In genomic region chr21:41891132-41891531, GRCh38 we compare ENCODE assay signal across 25 cellular contexts. TPM values are rescaled to one million over a fixed set of nuclear protein-coding genes. Genes with fewer than 3 reads are reported as not detected.
DNase-seq lines count a peak whose midpoint lies in the region; ATAC-seq and TF ChIP-seq lines count a peak whose summit lies in the region.
"Had no signal": no experiment of that assay in that cellular context is flagged by ENCODE, and none has a peak within 500 bp of the region (broad histone marks: within the 10 kb centered on the region; RNA-seq: fewer than 3 reads in every experiment).

No MANE protein-coding gene starts in this region.

- intact Hi-C loops in Calu3 (cut with micrococcal nuclease; ENCODE audit: unreplicated experiment): no loop called here
- intact Hi-C loops in IMR-90 (cut with micrococcal nuclease): no loop called here
- intact Hi-C loops in spleen (cut with DNase I; ENCODE audit: low total_unique reads): no loop called here

- no peak overlapping the region for H3K4me2 ChIP-seq in IMR-90 (ENCODE audit: low read depth, low read length)
- H3K4me2 ChIP-seq: KMS-11 had no signal

- BruUV-seq in Calu3 (replicated peaks; lab: Mats Ljungman, UMichigan) (no TSS peak), IMR-90 (replicated peaks; lab: Mats Ljungman, UMichigan) (no TSS peak)

- H2BK5ac ChIP-seq in IMR-90 (ENCODE audit: low read depth, low read length, poor library complexity, severe bottlenecking): no peak overlapping the region

- peak overlapping the region; percentile 23 for H2AK9ac ChIP-seq in IMR-90 (replicated peaks; ENCODE audit: low read depth, low read length, poor library complexity)

- H3K4ac ChIP-seq in IMR-90 (ENCODE audit: low read depth, low read length): no peak overlapping the region

- H3K9me3 ChIP-seq in IMR-90 (ENCODE audit: control insufficient read depth, insufficient read depth, low read length) (no peaks in the 10 kb centered on the region), spleen (no peaks in the 10 kb centered on the region)
- H3K9me3 ChIP-seq: BLaER1 treated with 17β-estradiol and CSF1 and Interleukin-3, amounts not matched to agents 10 nM and 100 nM; HAP-1; SJSA1 had no signal

- no peak overlapping the region for H4K8ac ChIP-seq in IMR-90 (ENCODE audit: low read depth in 2 of 2, low read length in 2 of 2)

- POLR2A ChIA-PET in IMR-90 (lab: Charles Lee; ENCODE audit: unreplicated experiment): no interaction called here

- TF ChIP-seq RAD21 in IMR-90 (IDR thresholded peaks at IDR 0.05; ENCODE audit: low read length): no peak

- H3K18ac ChIP-seq in IMR-90 (ENCODE audit: low read depth, low read length): no peak overlapping the region

- peak overlapping the region; percentile 11 for H2AFZ ChIP-seq in IMR-90 (replicated peaks; ENCODE audit: low read length, poor library complexity)

- H3K9me3 Mint-ChIP-seq in Calu3 (ENCODE audit: low read depth, unreplicated experiment): no peaks in the 10 kb centered on the region
- H3K9me3 Mint-ChIP-seq: CD4-positive, alpha-beta memory T cell; IgD-negative memory B cell had no signal

- H3K36me3 ChIP-seq in IMR-90 (ENCODE audit: control insufficient read depth, insufficient read depth, low read length) (peaks cover 17% of the 10 kb centered on the region), spleen (peaks cover 0 to 78% (median 5%) of the 10 kb centered on the region in 6 donors)

- no peak overlapping the region for H3K27ac Mint-ChIP-seq in Calu3 (ENCODE audit: unreplicated experiment)
- H3K27ac Mint-ChIP-seq: CD4-positive, alpha-beta memory T cell; IgD-negative memory B cell had no signal

- H4K20me1 ChIP-seq in IMR-90 (ENCODE audit: insufficient read depth, low read length): peaks cover 11% of the 10 kb centered on the region

- no peak overlapping the region for H4K5ac ChIP-seq in IMR-90 (ENCODE audit: low read depth, low read length)

- in situ Hi-C loops in IMR-90 (cut with MboI; ENCODE audit: low sequenced_read_pairs): no loop called here

- peaks cover 4 to 5% of the 10 kb centered on the region in 2 experiments; a peak in 2 of 4 replicates for H3K79me1 ChIP-seq in IMR-90 (ENCODE audit: low read depth in 1 of 2, low read length in 2 of 2)

- no peak overlapping the region for H3K23ac ChIP-seq in IMR-90 (ENCODE audit: low read depth, low read length)

- DNase-seq in Calu3 (peak; percentile 8), IMR-90 (no peak), spleen (peak; percentile 41), ecto neural progenitor cell (ENCODE audit: low spot score) (no peak)
- DNase-seq: CD4-positive, alpha-beta memory T cell; COR-L47; GDM1; GOT3; NCI-H1092 treated with DMSO at 0.1 percent for 48 hours; NCI-H1436; NCI-H187; NCI-H2107; NCI-H524; NCI-H748 treated with DMSO at 0.1 percent for 48 hours; Right ventricle myocardium superior; RPMI8226 had no signal

- H3K4me1 ChIP-seq in IMR-90 (ENCODE audit: control insufficient read depth, insufficient read depth, low read length): peaks cover 10% of the 10 kb centered on the region
- H3K4me1 ChIP-seq in spleen: peaks cover 0 to 20% (median 6%) of the 10 kb centered on the region in 6 donors
- H3K4me1 ChIP-seq: HAP-1 had no signal

- peaks cover 16% of the 10 kb centered on the region for H3K9me1 ChIP-seq in IMR-90 (ENCODE audit: insufficient read depth, low read length)

- H2BK120ac ChIP-seq in IMR-90 (ENCODE audit: low read depth, low read length): no peak overlapping the region

- no peak overlapping the region for H3K4me3 Mint-ChIP-seq in Calu3 (ENCODE audit: low read depth, unreplicated experiment)
- H3K4me3 Mint-ChIP-seq: CD4-positive, alpha-beta memory T cell had no signal

- H2BK15ac ChIP-seq in IMR-90 (ENCODE audit: low read depth, low read length): no peak overlapping the region

- peaks cover 9% of the 10 kb centered on the region for H3K4me1 Mint-ChIP-seq in Calu3 (ENCODE audit: low read depth, unreplicated experiment)

- no peak overlapping the region for H3K27ac ChIP-seq in IMR-90 (ENCODE audit: insufficient read depth, low read length)
- no peak overlapping the region for H3K27ac ChIP-seq in spleen
- H3K27ac ChIP-seq: BLaER1 treated with 17β-estradiol and CSF1 and Interleukin-3, amounts not matched to agents 10 nM and 100 nM; KMS-11; SJSA1 had no signal

- no peaks in the 10 kb centered on the region for H3K27me3 Mint-ChIP-seq in Calu3 (ENCODE audit: unreplicated experiment)
- H3K27me3 Mint-ChIP-seq: CD4-positive, alpha-beta memory T cell; IgD-negative memory B cell had no signal

- no peak overlapping the region for H4K91ac ChIP-seq in IMR-90 (ENCODE audit: insufficient read depth, low read depth, low read length)

- CTCF ChIA-PET in Calu3 (lab: Charles Lee): interaction anchor here (1.3 kb wide), 1 partner anchor 11 kb away, joined by 5 read pairs; no protein-coding TSS in a partner anchor
- CTCF ChIA-PET in IMR-90 (lab: Yijun Ruan, JAX): no interaction called here

- H3K4me3 ChIP-seq in IMR-90 (ENCODE audit: insufficient read depth, low read depth, low read length): no peak overlapping the region
- no peak overlapping the region for H3K4me3 ChIP-seq in spleen
- H3K4me3 ChIP-seq: BLaER1 treated with 17β-estradiol and CSF1 and Interleukin-3, amounts not matched to agents 10 nM and 100 nM; GM12878; HAP-1; SJSA1 had no signal

- H3K56ac ChIP-seq in IMR-90 (ENCODE audit: extremely low read depth, insufficient read depth, low read length): no peak overlapping the region

- no peaks in the 10 kb centered on the region for H3K27me3 ChIP-seq in IMR-90 (ENCODE audit: control insufficient read depth, insufficient read depth, low read length)
- H3K27me3 ChIP-seq in spleen (replicated peaks in 1 of 7): no peaks in the 10 kb centered on the region
- H3K27me3 ChIP-seq: SJSA1 had no signal

- H3K14ac ChIP-seq in IMR-90 (replicated peaks; ENCODE audit: low read depth, low read length): no peak overlapping the region

- H2BK20ac ChIP-seq in IMR-90 (ENCODE audit: low read depth, low read length): no peak overlapping the region

- H3K36me3 Mint-ChIP-seq in Calu3 (ENCODE audit: insufficient read depth, unreplicated experiment): peaks cover 5% of the 10 kb centered on the region
- H3K36me3 Mint-ChIP-seq: CD4-positive, alpha-beta memory T cell; IgD-negative memory B cell had no signal

- no peak overlapping the region for H3K9ac ChIP-seq in IMR-90 (ENCODE audit: low read depth, low read length)
- H3K9ac ChIP-seq: BLaER1 treated with 17β-estradiol and CSF1 and Interleukin-3, amounts not matched to agents 10 nM and 100 nM; KMS-11 had no signal

- dilution Hi-C loops in IMR-90 (cut with HindIII; ENCODE audit: low sequenced_read_pairs, unreplicated experiment): no loop called here

- no peak for TF ChIP-seq CTCF in Calu3 (IDR thresholded peaks at IDR 0.05; ENCODE audit: unreplicated experiment)
- no peak for TF ChIP-seq CTCF in IMR-90 (conservative IDR thresholded peaks at IDR 0.05; ENCODE audit: low read depth, low read length)
- no peak for TF ChIP-seq CTCF in spleen (IDR thresholded peaks at IDR 0.05 in 8 of 11, conservative IDR thresholded peaks at IDR 0.05 in 3 of 11)

- 87% methylated on average over 5 of the region's 5 CpGs; no CpG with 5 or more reads in 1 of the 2 experiments for WGBS in IMR-90 (ENCODE audit: extremely low coverage in 2 of 2, insufficient read length in 1 of 2), 2 experiments
- WGBS in spleen, 5 donors: 82 to 90% (median 89%) methylated on average over 5 of the region's 5 CpGs

- TF ChIP-seq POLR2A in IMR-90 (IDR thresholded peaks at IDR 0.05; ENCODE audit: low read depth, low read length): no peak
- TF ChIP-seq POLR2A in spleen (IDR thresholded peaks at IDR 0.05): no peak

- ATAC-seq in IMR-90 (ENCODE audit: low read depth) (no peak), esophagus mucosa (peak; percentile 85), HG02973 (IDR thresholded peaks at IDR 0.05; ENCODE audit: unreplicated experiment) (no peak), GM21390 (IDR thresholded peaks at IDR 0.05; ENCODE audit: unreplicated experiment) (no peak)
- ATAC-seq: GM12878 had no signal

- H2AK5ac ChIP-seq in IMR-90 (ENCODE audit: low read depth, low read length): no peak overlapping the region

TF ChIP-seq in IMR-90, 13 proteins besides CTCF, POLR2A, EP300 and RAD21 (continues in another document):
- TF ChIP-seq ELK1 (IDR thresholded peaks at IDR 0.05; ENCODE audit: borderline replicate concordance, low read depth, low read length) (no peak), BHLHE40 (IDR thresholded peaks at IDR 0.05; ENCODE audit: low read depth, low read length) (no peak), MAZ (IDR thresholded peaks at IDR 0.05; ENCODE audit: borderline replicate concordance, low read depth, low read length) (no peak), MXI1 (IDR thresholded peaks at IDR 0.05; ENCODE audit: borderline replicate concordance, low read depth, low read length) (no peak), FOS (IDR thresholded peaks at IDR 0.05; ENCODE audit: low read depth, low read length) (no peak), CEBPB (IDR thresholded peaks at IDR 0.05; ENCODE audit: low read depth, low read length) (no peak), CHD1 (IDR thresholded peaks at IDR 0.05; ENCODE audit: low read depth, low read length) (no peak), USF2 (IDR thresholded peaks at IDR 0.05; ENCODE audit: low read depth, low read length) (no peak), NFE2L2 (IDR thresholded peaks at IDR 0.05; ENCODE audit: low read depth, low read length) (no peak), RCOR1 (IDR thresholded peaks at IDR 0.05; ENCODE audit: insufficient replicate concordance, low read length) (no peak)

RNA-seq across cellular contexts. Expression of gene PRDM15, which starts 12.0 kb away (rescaled TPM):
- total RNA-seq in Calu3 (2022): 10.1 and 10.4 TPM in 2 replicates
- 5.6 and 8.8 TPM in 2 replicates for total RNA-seq in IMR-90 (2012; rRNA removed)
- 7.3 and 7.6 TPM in 2 replicates for polyA plus RNA-seq in IMR-90 (2012; rRNA removed)
- polyA plus RNA-seq in IMR-90 (2012; cell fraction: cytosol; rRNA removed): 2.5 and 3.2 TPM in 2 replicates
- polyA plus RNA-seq in IMR-90 (2012; cell fraction: nucleus; rRNA removed; ENCODE audit: low replicate concordance): 32.6 and 43.8 TPM in 2 replicates
- total RNA-seq in esophagus mucosa: 5.5 TPM
- total RNA-seq in spleen: 10 to 100 TPM in 6 of 7 donors, 1 to 10 TPM in 1; 8.4 to 18.0 (median 12.2) TPM
- polyA plus RNA-seq in spleen: 1 to 10 TPM; 4.4 to 6.5 (median 6.0) TPM

Comparison
In these comparisons a context has a peak if more than half of its experiments do, and no peak if none do; other contexts are left out.
1. DNase-seq: peak in Calu3 (single experiment) and spleen (single experiment); none in IMR-90 (single experiment) and ecto neural progenitor cell (single experiment).